Comparison of ENCODE assay signal across 8 cellular contexts in the genomic region with DNA sequence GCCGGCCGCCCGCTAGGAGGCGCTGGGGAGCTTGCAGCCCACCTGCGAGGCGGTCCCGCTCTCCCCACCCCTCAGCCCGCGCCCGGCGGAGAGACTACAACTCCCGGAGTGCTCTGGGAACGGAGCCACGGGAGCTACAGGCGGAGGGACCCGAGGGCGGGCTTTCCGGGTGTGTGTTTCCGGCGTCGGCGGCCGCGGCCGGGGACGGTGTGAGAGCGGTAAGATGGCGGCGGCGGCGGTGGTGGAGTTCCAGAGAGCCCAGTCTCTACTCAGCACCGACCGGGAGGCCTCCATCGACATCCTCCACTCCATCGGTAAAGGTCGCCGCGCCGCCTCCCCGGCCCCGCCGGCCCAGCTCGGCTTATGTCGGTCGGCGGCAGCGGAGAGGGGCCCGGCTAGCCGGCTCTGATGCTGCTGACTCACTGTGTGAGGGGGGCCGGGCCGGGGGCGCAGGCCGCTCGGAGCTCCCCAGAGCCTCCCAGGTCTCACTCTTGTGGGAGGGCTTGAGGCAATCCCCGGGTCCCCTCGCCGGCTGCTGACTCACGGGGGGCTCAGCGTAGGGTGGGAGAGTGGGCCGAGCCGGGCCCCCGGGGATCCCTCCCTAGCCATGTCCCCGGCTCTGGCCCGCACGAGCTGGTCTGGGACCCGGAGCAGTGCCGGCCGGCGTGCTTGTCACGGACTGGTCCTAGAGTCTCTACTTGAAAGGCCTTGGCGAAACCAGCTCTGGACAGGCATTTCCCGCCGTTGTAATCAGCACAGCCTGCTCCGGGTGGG. TPM values are rescaled to one million over a fixed set of nuclear protein-coding genes. Genes with fewer than 3 reads are reported as not detected.
DNase-seq lines count a peak whose midpoint lies in the region; ATAC-seq and TF ChIP-seq lines count a peak whose summit lies in the region.

TSS of gene PSMD11 (plus strand) at position 210 of the 774 bp plus-strand sequence. CDS start at position 224, 14 bp downstream.

- 0% methylated on average over 4 to 34 of the region's 74 CpGs for WGBS in lower leg skin, 2 donors

- POLR2A ChIA-PET in CD4-positive, alpha-beta memory T cell (lab: Charles Lee; ENCODE audit: partially characterized antibody): interaction anchor here (0.7 to 2.3 kb wide), 19 partner anchors 10 to 544 kb away, joined by 3 to 10 read pairs (median 4); partner anchors contain the start of genes C17orf75, CDK5R1 and ZNF207
- POLR2A ChIA-PET in activated CD4-positive, alpha-beta memory T cell treated with anti-CD3 and anti-CD28 coated beads, Interleukin-2, amount 10 ng/mL, durations not matched to agents 7 days and 5 days (lab: Charles Lee): interaction anchor here (0.6 to 3.1 kb wide), 22 partner anchors 10 to 543 kb away, joined by 3 to 16 read pairs (median 4); partner anchors contain the start of genes C17orf75, CDK5R1, MYO1D and UTP6

- CTCF ChIA-PET in CD4-positive, alpha-beta memory T cell (lab: Charles Lee; ENCODE audit: partially characterized antibody): interaction anchor here (0.5 to 13.5 kb wide), 34 partner anchors 9 to 433 kb away, joined by 3 to 121 read pairs (median 3); partner anchors contain the start of gene MYO1D
- CTCF ChIA-PET in activated CD4-positive, alpha-beta memory T cell treated with anti-CD3 and anti-CD28 coated beads, Interleukin-2, amount 10 ng/mL, durations not matched to agents 7 days and 5 days (lab: Charles Lee): interaction anchor here (0.6 to 9.2 kb wide), 45 partner anchors 8 to 543 kb away, joined by 3 to 102 read pairs (median 4); partner anchors contain the start of genes MYO1D and UTP6

- H3K27ac Mint-ChIP-seq in CD4-positive, alpha-beta memory T cell: peak within 1 kb of the TSS; percentile 33 to 96 (median 90)
- peak within 1 kb of the TSS; percentile 76 for H3K27ac Mint-ChIP-seq in activated CD4-positive, alpha-beta memory T cell treated with anti-CD3 and anti-CD28 coated beads, Interleukin-2, amount 10 ng/mL, durations not matched to agents 7 days and 5 days

- no peaks in the 10 kb centered on the region for H3K9me3 Mint-ChIP-seq in CD4-positive, alpha-beta memory T cell
- H3K9me3 Mint-ChIP-seq in activated CD4-positive, alpha-beta memory T cell treated with anti-CD3 and anti-CD28 coated beads, Interleukin-2, amount 10 ng/mL, durations not matched to agents 7 days and 5 days: no peaks in the 10 kb centered on the region

- no peaks in the 10 kb centered on the region for H3K9me3 ChIP-seq in CD4-positive, alpha-beta memory T cell (ENCODE audit: control insufficient read depth in 1 of 2, low read length in 2 of 2)
- no peaks in the 10 kb centered on the region for H3K9me3 ChIP-seq in duodenal mucosa (ENCODE audit: control insufficient read depth in 1 of 2, low read length in 2 of 2)

- peak in 1 of 3 donors; percentile 36 for TF ChIP-seq CTCF in lower leg skin (IDR thresholded peaks at IDR 0.05)

- H3K9ac ChIP-seq in duodenal mucosa (ENCODE audit: low read depth in 1 of 2, low read length in 2 of 2): peak within 1 kb of the TSS; percentile 78 to 88

- no peaks in the 10 kb centered on the region for H3K27me3 ChIP-seq in CD4-positive, alpha-beta memory T cell (ENCODE audit: insufficient read depth, low read length)
- no peaks in the 10 kb centered on the region for H3K27me3 ChIP-seq in duodenal mucosa (ENCODE audit: control insufficient read depth in 1 of 2, insufficient read depth in 2 of 2, low read length in 2 of 2)

- DNase-seq in CD4-positive, alpha-beta memory T cell: peak; percentile 98 to 99 (median 99)
- peak; percentile 98 for DNase-seq in HK-2 (ENCODE audit: unreplicated experiment)
- peak; percentile 89 for DNase-seq in NCI-H82 treated with DMSO at 0.1 percent for 48 hours (lab: John Stamatoyannopoulos, UW; ENCODE audit: unreplicated experiment)
- DNase-seq in activated CD4-positive, alpha-beta memory T cell treated with anti-CD3 and anti-CD28 coated beads, Interleukin-2, amount 10 ng/mL, durations not matched to agents 7 days and 5 days: peak; percentile 99
- DNase-seq in lower leg skin (ENCODE audit: low spot score in 2 of 2): peak; percentile 94 to 99
- peak; percentile 99 for DNase-seq in stimulated activated CD4-positive, alpha-beta T cell treated with anti-CD3 and anti-CD28 coated beads, Interleukin-4, amount 100 ng/mL, for 48 hours (ENCODE audit: low read depth in 2 of 2)

- H3K36me3 ChIP-seq in CD4-positive, alpha-beta memory T cell (ENCODE audit: insufficient read depth, low read length): peaks cover 9% of the 10 kb centered on the region
- H3K36me3 ChIP-seq in duodenal mucosa (ENCODE audit: control insufficient read depth in 1 of 2, insufficient read depth in 2 of 2, low read length in 2 of 2): peaks cover 5 to 17% of the 10 kb centered on the region in 2 donors

- H3K4me1 Mint-ChIP-seq in CD4-positive, alpha-beta memory T cell: peaks cover 21 to 43% (median 31%) of the 10 kb centered on the region in 4 donors
- peaks cover 54% of the 10 kb centered on the region for H3K4me1 Mint-ChIP-seq in activated CD4-positive, alpha-beta memory T cell treated with anti-CD3 and anti-CD28 coated beads, Interleukin-2, amount 10 ng/mL, durations not matched to agents 7 days and 5 days

- H3K4me1 ChIP-seq in CD4-positive, alpha-beta memory T cell (ENCODE audit: insufficient read depth, low read length): peaks cover 27% of the 10 kb centered on the region
- H3K4me1 ChIP-seq in duodenal mucosa (ENCODE audit: control insufficient read depth in 1 of 2, insufficient read depth in 2 of 2, low read length in 2 of 2): peaks cover 24 to 25% of the 10 kb centered on the region in 2 donors

- intact Hi-C loops in CD4-positive, alpha-beta memory T cell (cut with micrococcal nuclease): loop anchor here (1.0 to 5.0 kb wide), 4 partner anchors 17 to 433 kb away; partner anchors contain the start of genes CDK5R1, MYO1D and ZNF207
- intact Hi-C loops in lower leg skin (cut with DNase I; ENCODE audit: low total_unique reads): no loop called here

- peak within 1 kb of the TSS; percentile 85 to 96 (median 90) for H3K4me3 Mint-ChIP-seq in CD4-positive, alpha-beta memory T cell
- peak within 1 kb of the TSS; percentile 83 for H3K4me3 Mint-ChIP-seq in activated CD4-positive, alpha-beta memory T cell treated with anti-CD3 and anti-CD28 coated beads, Interleukin-2, amount 10 ng/mL, durations not matched to agents 7 days and 5 days

- peak within 1 kb of the TSS; percentile 66 to 71 for H3K4me3 ChIP-seq in CD4-positive, alpha-beta memory T cell (ENCODE audit: low read length in 2 of 2)
- H3K4me3 ChIP-seq in duodenal mucosa (ENCODE audit: low read depth in 1 of 2, low read length in 2 of 2) (peak within 1 kb of the TSS; percentile 86 to 96), lower leg skin (ENCODE audit: low read depth, poor library complexity, severe bottlenecking) (peak within 1 kb of the TSS; percentile 93)

- TF ChIP-seq POLR2A in lower leg skin (IDR thresholded peaks at IDR 0.05): no peak

- H3K36me3 Mint-ChIP-seq in CD4-positive, alpha-beta memory T cell: peaks cover 9 to 31% of the 10 kb centered on the region in 2 donors
- H3K36me3 Mint-ChIP-seq in activated CD4-positive, alpha-beta memory T cell treated with anti-CD3 and anti-CD28 coated beads, Interleukin-2, amount 10 ng/mL, durations not matched to agents 7 days and 5 days (ENCODE audit: low read depth): peaks cover 34% of the 10 kb centered on the region

- H3K27me3 Mint-ChIP-seq in CD4-positive, alpha-beta memory T cell: no peaks in the 10 kb centered on the region
- H3K27me3 Mint-ChIP-seq in activated CD4-positive, alpha-beta memory T cell treated with anti-CD3 and anti-CD28 coated beads, Interleukin-2, amount 10 ng/mL, durations not matched to agents 7 days and 5 days: peaks cover 8% of the 10 kb centered on the region

- peak; percentile 93 for ATAC-seq in GM19438 (IDR thresholded peaks at IDR 0.05; ENCODE audit: low read depth, unreplicated experiment)

- H3K27ac ChIP-seq in CD4-positive, alpha-beta memory T cell (ENCODE audit: low read depth, low read length): peak within 1 kb of the TSS; percentile 79
- H3K27ac ChIP-seq in duodenal mucosa (ENCODE audit: low read depth, low read length): no peak within 1 kb of the TSS

RNA-seq across cellular contexts. Expression of gene PSMD11, which starts in this region (rescaled TPM):
- total RNA-seq in CD4-positive, alpha-beta memory T cell: 10 to 100 TPM; 58.0 to 68.2 TPM
- 100 to 1,000 TPM; 138 to 140 TPM for polyA plus RNA-seq in CD4-positive, alpha-beta memory T cell
- 100 to 1,000 TPM; 105 to 110 TPM for total RNA-seq in activated CD4-positive, alpha-beta memory T cell treated with anti-CD3 and anti-CD28 coated beads, Interleukin-2, amount 10 ng/mL, durations not matched to agents 7 days and 5 days
- 10 to 100 TPM; 44.2 to 77.0 (median 54.2) TPM for total RNA-seq in lower leg skin
